20 cellular contexts compared by ENCODE assay signal in genomic region chr18:46035701-46036680, GRCh38. TPM values are rescaled to one million over a fixed set of nuclear protein-coding genes. Genes with fewer than 3 reads are reported as not detected.
DNase-seq lines count a peak whose midpoint lies in the region; ATAC-seq and TF ChIP-seq lines count a peak whose summit lies in the region.
"Had no signal": no experiment of that assay in that cellular context is flagged by ENCODE, and none has a peak within 500 bp of the region (broad histone marks: within the 10 kb centered on the region; RNA-seq: fewer than 3 reads in every experiment).

No MANE protein-coding gene starts in this region.

- dilution Hi-C loops in mammary epithelial cell (cut with HindIII; ENCODE audit: low sequenced_read_pairs) = loop anchor here (5.0 kb wide), 1 partner anchor 74 kb away; no protein-coding TSS in a partner anchor

- H3K79me2 ChIP-seq in mammary epithelial cell (ENCODE audit: insufficient read depth, low read length) = peaks cover 40% of the 10 kb centered on the region

- no peak for TF ChIP-seq POLR2A in breast epithelium (IDR thresholded peaks at IDR 0.05)

- peaks cover 7% of the 10 kb centered on the region for H3K36me3 Mint-ChIP-seq in Caco-2 (ENCODE audit: insufficient read depth, unreplicated experiment)

- H3K27ac ChIP-seq in mammary epithelial cell (ENCODE audit: insufficient read depth, low read depth, low read length) = no peak overlapping the region
- no peak overlapping the region for H3K27ac ChIP-seq in breast epithelium
- H3K27ac ChIP-seq in aorta (ENCODE audit: low read depth in 1 of 2, low read length in 2 of 2) = no peak overlapping the region
- H3K27ac ChIP-seq: dorsolateral prefrontal cortex, esophagus squamous epithelium, SK-N-MC, stomach had no signal

- H3K9me3 Mint-ChIP-seq in Caco-2 (ENCODE audit: unreplicated experiment) = no peaks in the 10 kb centered on the region

- no peak overlapping the region for H3K4me2 ChIP-seq in mammary epithelial cell (ENCODE audit: insufficient read depth, low read depth, low read length)

- H3K4me3 Mint-ChIP-seq in Caco-2 (ENCODE audit: unreplicated experiment) = no peak overlapping the region
- H3K4me3 Mint-ChIP-seq: brain, mesothelial cell of epicardium had no signal

- no peak overlapping the region for H3K27ac Mint-ChIP-seq in Caco-2 (ENCODE audit: unreplicated experiment)
- H3K27ac Mint-ChIP-seq: mesothelial cell of epicardium had no signal

- no peaks in the 10 kb centered on the region for H3K36me3 ChIP-seq in mammary epithelial cell (ENCODE audit: insufficient read depth, low read length)
- no peaks in the 10 kb centered on the region for H3K36me3 ChIP-seq in breast epithelium
- H3K36me3 ChIP-seq in adipocyte (ENCODE audit: control insufficient read depth, insufficient read depth, low read length, severe bottlenecking) = no peaks in the 10 kb centered on the region
- H3K36me3 ChIP-seq in Caco-2 (ENCODE audit: control insufficient read depth, insufficient read depth, low read length) = no peaks in the 10 kb centered on the region
- peaks cover 0 to 1% of the 10 kb centered on the region in 2 donors for H3K36me3 ChIP-seq in aorta (ENCODE audit: control insufficient read depth in 1 of 2, insufficient read depth in 2 of 2, low read length in 1 of 2)

- no peaks in the 10 kb centered on the region for H3K27me3 Mint-ChIP-seq in Caco-2 (ENCODE audit: insufficient read depth, unreplicated experiment)
- H3K27me3 Mint-ChIP-seq: brain had no signal

- POLR2A ChIA-PET in Caco-2 (lab: Charles Lee) = no interaction called here

- ATAC-seq in aorta (ENCODE audit: low FRiP score) (no peak), esophagus mucosa (no peak)
- ATAC-seq: left cardiac atrium, right cardiac atrium had no signal

- DNase-seq in mammary epithelial cell (peak; percentile 28), breast epithelium (ENCODE audit: low spot score in 2 of 2) (no peak), adipocyte (ENCODE audit: low read depth) (peak; percentile 54), foreskin fibroblast (peak; percentile 44 to 71), Caco-2 (no peak), aorta (no peak), T1000 (lab: John Stamatoyannopoulos, UW) (no peak)
- DNase-seq: activated CD4-positive, alpha-beta T cell treated with anti-CD3 and anti-CD28 coated beads for 48 hours; activated naive CD4-positive, alpha-beta T cell; dorsolateral prefrontal cortex; esophagus squamous epithelium; hypothalamus; left cardiac atrium; NCI-H2081 treated with DMSO at 0.1 percent for 48 hours; right cardiac atrium; stomach had no signal

- no peak overlapping the region for H3K4me3 ChIP-seq in mammary epithelial cell (replicated peaks in 1 of 3; ENCODE audit: insufficient read depth in 1 of 3, low read depth in 2 of 3, low read length in 3 of 3)
- H3K4me3 ChIP-seq in breast epithelium = no peak overlapping the region
- no peak overlapping the region for H3K4me3 ChIP-seq in adipocyte (ENCODE audit: low read length)
- H3K4me3 ChIP-seq in foreskin fibroblast (ENCODE audit: low read depth in 1 of 2, low read length in 2 of 2) = no peak overlapping the region
- no peak overlapping the region for H3K4me3 ChIP-seq in Caco-2 (ENCODE audit: low read depth, low read length)
- H3K4me3 ChIP-seq in aorta (ENCODE audit: low read length in 2 of 2) = no peak overlapping the region
- H3K4me3 ChIP-seq: dorsolateral prefrontal cortex, esophagus squamous epithelium, SK-N-MC, stomach had no signal

- H3K27me3 ChIP-seq in mammary epithelial cell (ENCODE audit: insufficient read depth, low read length) (no peaks in the 10 kb centered on the region), breast epithelium (no peaks in the 10 kb centered on the region), adipocyte (replicated peaks; ENCODE audit: control insufficient read depth, insufficient read depth, low read length) (no peaks in the 10 kb centered on the region), Caco-2 (replicated peaks; ENCODE audit: control insufficient read depth, insufficient read depth, low read length) (no peaks in the 10 kb centered on the region), aorta (ENCODE audit: control insufficient read depth in 1 of 2, insufficient read depth in 2 of 2, low read length in 1 of 2) (no peaks in the 10 kb centered on the region)
- H3K27me3 ChIP-seq: dorsolateral prefrontal cortex, esophagus squamous epithelium, stomach had no signal

- H3K9ac ChIP-seq in mammary epithelial cell (ENCODE audit: insufficient read depth, low read length) = no peak overlapping the region
- H3K9ac ChIP-seq in adipocyte (ENCODE audit: low read length) = no peak overlapping the region

- H4K20me1 ChIP-seq in mammary epithelial cell (ENCODE audit: insufficient read depth, low read length) = no peaks in the 10 kb centered on the region

- intact Hi-C loops in mammary epithelial cell (cut with micrococcal nuclease) = no loop called here
- intact Hi-C loops in breast epithelium (cut with DNase I; ENCODE audit: low total_unique reads) = no loop called here
- intact Hi-C loops in Caco-2 (cut with micrococcal nuclease; ENCODE audit: unreplicated experiment) = no loop called here
- intact Hi-C loops in aorta (cut with DNase I) = no loop called here

- H2AFZ ChIP-seq in mammary epithelial cell (ENCODE audit: low read depth, low read length) = no peak overlapping the region

- peaks cover 6% of the 10 kb centered on the region for H3K4me1 Mint-ChIP-seq in Caco-2 (ENCODE audit: low read depth, unreplicated experiment)
- H3K4me1 Mint-ChIP-seq: brain had no signal

- WGBS in mammary epithelial cell (ENCODE audit: low coverage, missing lambda C conversion rate) = 100% methylated on average over 2 of the region's 2 CpGs
- 95 to 98% methylated on average over 2 of the region's 2 CpGs for WGBS in aorta, 2 donors

- CTCF ChIA-PET in mammary epithelial cell (lab: Charles Lee; ENCODE audit: low non-redundant PET) (no interaction called here), Caco-2 (lab: Charles Lee) (no interaction called here)

- BruUV-seq in mammary epithelial cell (replicated peaks; lab: Mats Ljungman, UMichigan) (no TSS peak), Caco-2 (replicated peaks; lab: Mats Ljungman, UMichigan) (no TSS peak)

- H3K9me3 ChIP-seq in mammary epithelial cell (replicated peaks; ENCODE audit: insufficient read depth, low read length) (no peaks in the 10 kb centered on the region), breast epithelium (no peaks in the 10 kb centered on the region), adipocyte (ENCODE audit: control insufficient read depth, low read length) (no peaks in the 10 kb centered on the region), Caco-2 (no peaks in the 10 kb centered on the region), aorta (ENCODE audit: control insufficient read depth, low read length) (no peaks in the 10 kb centered on the region)
- H3K9me3 ChIP-seq: esophagus squamous epithelium, stomach had no signal

- in situ Hi-C loops in mammary epithelial cell (cut with MboI; ENCODE audit: low sequenced_read_pairs in 2 of 2) = no loop called here

- TF ChIP-seq CTCF in mammary epithelial cell (conservative IDR thresholded peaks at IDR 0.05 in 1 of 2, IDR thresholded peaks at IDR 0.05 in 1 of 2; ENCODE audit: extremely low read depth in 1 of 2, insufficient read depth in 1 of 2, low read depth in 1 of 2, low read length in 2 of 2) (no peak), breast epithelium (IDR thresholded peaks at IDR 0.05) (no peak), foreskin fibroblast (IDR thresholded peaks at IDR 0.05; ENCODE audit: low read depth, low read length) (no peak), Caco-2 (IDR thresholded peaks at IDR 0.05; ENCODE audit: insufficient read depth in 1 of 2, low read depth in 1 of 2, low read length in 1 of 2, severe bottlenecking in 1 of 2, unreplicated experiment in 1 of 2) (no peak)

- H3K4me1 ChIP-seq in mammary epithelial cell (ENCODE audit: insufficient read depth, low read length) (peaks cover 27% of the 10 kb centered on the region), breast epithelium (no peaks in the 10 kb centered on the region), adipocyte (ENCODE audit: control insufficient read depth, insufficient read depth, low read length) (peaks cover 9% of the 10 kb centered on the region), Caco-2 (no peaks in the 10 kb centered on the region), aorta (ENCODE audit: control insufficient read depth in 1 of 2, insufficient read depth in 2 of 2, low read length in 2 of 2) (no peaks in the 10 kb centered on the region)
- H3K4me1 ChIP-seq: esophagus squamous epithelium had no signal

RNA-seq across cellular contexts. Expression of gene PSTPIP2, which starts 36.1 kb away (rescaled TPM):
- total RNA-seq in mammary epithelial cell = 10 to 100 TPM; 33.2 to 33.7 TPM
- polyA plus RNA-seq in mammary epithelial cell = 27.2 TPM
- 21.2 TPM for polyA minus RNA-seq in mammary epithelial cell
- 10 to 100 TPM in 2 of 3 donors, 1 to 10 TPM in 1; 6.4 to 22.2 (median 14.7) TPM for total RNA-seq in breast epithelium
- 13.3 and 13.7 TPM in 2 replicates for total RNA-seq in Caco-2 (2022)
- total RNA-seq in aorta = 10 to 100 TPM; 10.6 to 12.6 TPM
- 1 to 10 TPM; 2.0 to 2.8 TPM for polyA plus RNA-seq in aorta
- 4.7 TPM for total RNA-seq in esophagus mucosa

Comparison
In these comparisons a context has a peak if more than half of its experiments do, and no peak if none do; other contexts are left out.
1. DNase-seq: peak in mammary epithelial cell (single experiment), adipocyte (single experiment) and foreskin fibroblast (2 of 2); none in breast epithelium (0 of 2), Caco-2 (0 of 2), aorta (0 of 2) and T1000 (single experiment).